Comparison of ENCODE assay signal across 15 cellular contexts in genomic region chr2:241870611-241871537, GRCh38. TPM values are rescaled to one million over a fixed set of nuclear protein-coding genes. Genes with fewer than 3 reads are reported as not detected.
DNase-seq lines count a peak whose midpoint lies in the region; FAIRE-seq and TF ChIP-seq lines count a peak whose summit lies in the region.
"Had no signal": no experiment of that assay in that cellular context is flagged by ENCODE, and none has a peak within 500 bp of the region (broad histone marks: within the 10 kb centered on the region; RNA-seq: fewer than 3 reads in every experiment).

No MANE protein-coding gene starts in this region.

- peaks cover 4% of the 10 kb centered on the region; the same call in 1 of the 2 replicates for H3K27me3 ChIP-seq in BLaER1

- peak overlapping the region; percentile 100 for H3K4me2 ChIP-seq in BLaER1

- H3K9me3 ChIP-seq in BLaER1: peaks cover 21% of the 10 kb centered on the region

- H3K4me1 ChIP-seq in BLaER1: peaks cover 85% of the 10 kb centered on the region

- H3K4me1 Mint-ChIP-seq in MCF 10A (ENCODE audit: insufficient read depth, unreplicated experiment): peaks cover 9% of the 10 kb centered on the region
- H3K4me1 Mint-ChIP-seq in HFFc6 (ENCODE audit: low read depth): no peaks in the 10 kb centered on the region

- no TSS peak for BruUV-seq in MCF 10A (replicated peaks; lab: Mats Ljungman, UMichigan)

- H3K36me3 ChIP-seq in BLaER1: no peaks in the 10 kb centered on the region

- no peak overlapping the region; the same call in 1 of the 2 replicates for H3K4me3 ChIP-seq in BLaER1

- H3K9me3 Mint-ChIP-seq in MCF 10A (ENCODE audit: unreplicated experiment) (no peaks in the 10 kb centered on the region), HFFc6 (no peaks in the 10 kb centered on the region)
- H3K9me3 Mint-ChIP-seq: activated naive CD4-positive, alpha-beta T cell treated with anti-CD3 and anti-CD28 coated beads, Interleukin-2, amount 50 U/mL, for 72 hours had no signal

- H4K20me1 ChIP-seq in BLaER1: no peaks in the 10 kb centered on the region

- H3K27ac Mint-ChIP-seq in MCF 10A (ENCODE audit: low read depth, unreplicated experiment): no peak overlapping the region
- H3K27ac Mint-ChIP-seq in HFFc6: no peak overlapping the region
- H3K27ac Mint-ChIP-seq: activated naive CD4-positive, alpha-beta T cell treated with anti-CD3 and anti-CD28 coated beads, Interleukin-2, amount 50 U/mL, for 72 hours had no signal

- H3K9ac ChIP-seq in BLaER1: peak overlapping the region; percentile 68

- FAIRE-seq in GM19239 (lab: Jason Lieb, UNC): peak; percentile 44
- FAIRE-seq: RCC 7860 had no signal

- H3K27me3 Mint-ChIP-seq in MCF 10A (ENCODE audit: insufficient read depth, unreplicated experiment) (peaks cover 17% of the 10 kb centered on the region), HFFc6 (ENCODE audit: insufficient read depth) (no peaks in the 10 kb centered on the region; the same call in none of the 2 replicates)

- intact Hi-C loops in MCF 10A (cut with micrococcal nuclease): no loop called here

- TF ChIP-seq CTCF in MCF 10A (IDR thresholded peaks at IDR 0.05; ENCODE audit: unreplicated experiment): no peak
- no peak for TF ChIP-seq CTCF in HFFc6 (IDR thresholded peaks at IDR 0.05)

- H3K4me3 Mint-ChIP-seq in MCF 10A (ENCODE audit: unreplicated experiment) (no peak overlapping the region), HFFc6 (no peak overlapping the region)

- peak overlapping the region; percentile 86 for H3K27ac ChIP-seq in BLaER1

- H3K36me3 Mint-ChIP-seq in MCF 10A (ENCODE audit: insufficient read depth, unreplicated experiment) (no peaks in the 10 kb centered on the region), HFFc6 (ENCODE audit: low read depth) (no peaks in the 10 kb centered on the region)
- H3K36me3 Mint-ChIP-seq: activated naive CD4-positive, alpha-beta T cell treated with anti-CD3 and anti-CD28 coated beads, Interleukin-2, amount 50 U/mL, for 72 hours had no signal

- DNase-seq in GM19239 (ENCODE audit: insufficient read length, low spot score) (no peak), myocyte (ENCODE audit: low read depth) (peak; percentile 98), MCF 10A (ENCODE audit: unreplicated experiment) (no peak), HFFc6 (no peak), NCI-H526 treated with DMSO at 0.1 percent for 48 hours (lab: John Stamatoyannopoulos, UW) (no peak)
- peak; percentile 47 for DNase-seq in activated CD8-positive, alpha-beta memory T cell treated with anti-CD3 and anti-CD28 coated beads, Interleukin-2, amount 50 U/mL, for 4 hours
- no peak for DNase-seq in stimulated activated CD4-positive, alpha-beta T cell treated with anti-CD3 and anti-CD28 coated beads, Interleukin-4, amount 100 ng/mL, for 24 hours
- DNase-seq: activated CD4-positive, alpha-beta T cell treated with anti-CD3 and anti-CD28 coated beads, Interleukin-2, amount 50 U/mL, for 48 hours; GDM1; stimulated activated CD4-positive, alpha-beta T cell treated with anti-CD3 and anti-CD28 coated beads, Interleukin-2, amount 100 ng/mL, for 48 hours; T-helper 9 cell had no signal

- POLR2A ChIA-PET in MCF 10A (lab: Yijun Ruan, JAX): no interaction called here

- CTCF ChIA-PET in MCF 10A (lab: Yijun Ruan, JAX): interaction anchor here (0.7 kb wide), 1 partner anchor 73 kb away, joined by 3 read pairs; no protein-coding TSS in a partner anchor

RNA-seq across cellular contexts. Expression of gene RTP5, which starts 1.3 kb away (rescaled TPM):
- total RNA-seq in myocyte (0.08 TPM in 1 of 2 replicates, not detected in the other), MCF 10A (2022) (not detected in 2 replicates)
- not detected for polyA plus RNA-seq in myocyte (2012)
- not detected for total RNA-seq in HFFc6 (2021; fragmentation: NEBNext Ultra II Directional; extraction: Animal tissue kit (Norgen Biotek cat#: 25700))
- polyA plus RNA-seq: BJ had no signal

RNA-seq across cellular contexts. Expression of gene PDCD1, which starts 12.2 kb away (rescaled TPM):
- 0.16 TPM in 1 of 2 replicates, not detected in the other for total RNA-seq in myocyte
- not detected for polyA plus RNA-seq in myocyte (2012)
- total RNA-seq in MCF 10A (2022): not detected in 2 replicates
- not detected for total RNA-seq in HFFc6 (2021; fragmentation: NEBNext Ultra II Directional; extraction: Animal tissue kit (Norgen Biotek cat#: 25700))
- polyA plus RNA-seq: BJ had no signal

Comparison
In these comparisons a context has a peak if more than half of its experiments do, and no peak if none do; other contexts are left out.
1. DNase-seq: peak in activated CD8-positive, alpha-beta memory T cell treated with anti-CD3 and anti-CD28 coated beads, Interleukin-2, amount 50 U/mL, for 4 hours (single experiment) and myocyte (single experiment); none in GM19239 (single experiment), MCF 10A (single experiment), stimulated activated CD4-positive, alpha-beta T cell treated with anti-CD3 and anti-CD28 coated beads, Interleukin-4, amount 100 ng/mL, for 24 hours (single experiment), HFFc6 (single experiment) and NCI-H526 treated with DMSO at 0.1 percent for 48 hours (single experiment).